Comparison of ENCODE assay signal across 1 cellular context in genomic region chr9:136058152-136058483, GRCh38.
TF ChIP-seq lines count a peak whose summit lies in the region.

No MANE protein-coding gene starts in this region.

TF ChIP-seq in SK-N-SH treated with all-trans-retinoic acid at 6 μM for 48 hours, 23 proteins besides CTCF, POLR2A, EP300 and RAD21 (continued from another document):
- TF ChIP-seq CREB5 (CRISPR knock-in tag; IDR thresholded peaks at IDR 0.05; ENCODE audit: low read depth) = no peak
- TF ChIP-seq POU6F1 (CRISPR knock-in tag; IDR thresholded peaks at IDR 0.05; ENCODE audit: borderline replicate concordance, low read depth) = no peak
- TF ChIP-seq TSHZ2 (CRISPR knock-in tag; IDR thresholded peaks at IDR 0.05) = no peak
- TF ChIP-seq ARNTL (CRISPR knock-in tag; IDR thresholded peaks at IDR 0.05; ENCODE audit: borderline replicate concordance, low read depth) = no peak
- TF ChIP-seq TCF4 (CRISPR knock-in tag; IDR thresholded peaks at IDR 0.05; ENCODE audit: borderline replicate concordance) = no peak
